ENCODE assay signal across 10 cellular contexts in genomic region chr1:154420961-154421924, GRCh38. TPM values are rescaled to one million over a fixed set of nuclear protein-coding genes. Genes with fewer than 3 reads are reported as not detected.
A peak's percentile ranks its signal among the peaks of the same experiment; 100 is the strongest.
DNase-seq lines count a peak whose midpoint lies in the region; ATAC-seq, FAIRE-seq and TF ChIP-seq lines count a peak whose summit lies in the region.
"Had no signal": no experiment of that assay in that cellular context is flagged by ENCODE, and none has a peak within 500 bp of the region (broad histone marks: within the 10 kb centered on the region; RNA-seq: fewer than 3 reads in every experiment).

No MANE protein-coding gene starts in this region.

- no peaks in the 10 kb centered on the region for H3K36me3 Mint-ChIP-seq in HFFc6 (ENCODE audit: low read depth)
- no peaks in the 10 kb centered on the region for H3K36me3 Mint-ChIP-seq in activated naive CD4-positive, alpha-beta T cell treated with anti-CD3 and anti-CD28 coated beads, Interleukin-2, amount 50 U/mL, for 72 hours

- ATAC-seq in activated naive CD4-positive, alpha-beta T cell treated with anti-CD3 and anti-CD28 coated beads, Interleukin-2, amount 50 U/mL, for 72 hours, result no peak
- no peak for ATAC-seq in left lung
- no peak for ATAC-seq in GM21528 (IDR thresholded peaks at IDR 0.05; ENCODE audit: low FRiP score, unreplicated experiment)
- ATAC-seq in sciatic nerve, result no peak

- no peak for FAIRE-seq in frontal cortex (lab: Jason Lieb, UNC)

- peak overlapping the region in 1 of 2 donors; percentile 23 for H3K9ac ChIP-seq in stomach smooth muscle (ENCODE audit: low read length in 2 of 2)

- H3K27ac ChIP-seq in left lung, result peak overlapping the region; percentile 90 to 91
- H3K27ac ChIP-seq in stomach smooth muscle (ENCODE audit: low read length), result peak overlapping the region; percentile 87

- H3K36me3 ChIP-seq in left lung, result no peaks in the 10 kb centered on the region
- no peaks in the 10 kb centered on the region for H3K36me3 ChIP-seq in stomach smooth muscle (ENCODE audit: control insufficient read depth in 2 of 2, insufficient read depth in 2 of 2, low read length in 2 of 2)
- H3K36me3 ChIP-seq: HAP-1, MG63 had no signal

- no peak overlapping the region for H3K4me3 Mint-ChIP-seq in HFFc6

- no peak overlapping the region for H3K4me3 ChIP-seq in left lung
- peak overlapping the region in 1 of 2 donors; percentile 15 for H3K4me3 ChIP-seq in stomach smooth muscle (ENCODE audit: low read length in 2 of 2)
- H3K4me3 ChIP-seq: HAP-1, MG63 had no signal

- H3K4me1 Mint-ChIP-seq in HFFc6 (ENCODE audit: low read depth), result peaks cover 68% of the 10 kb centered on the region

- H3K27me3 Mint-ChIP-seq in HFFc6 (ENCODE audit: insufficient read depth), result peaks cover 2% of the 10 kb centered on the region; the same call in 1 of the 2 replicates

- H3K4me1 ChIP-seq in left lung (peaks cover 47 to 97% of the 10 kb centered on the region in 2 donors), stomach smooth muscle (ENCODE audit: control insufficient read depth, insufficient read depth, low read length) (peaks cover 75% of the 10 kb centered on the region)
- H3K4me1 ChIP-seq: HAP-1 had no signal

- DNase-seq in HFFc6 (no peak), left lung (no peak), sciatic nerve (ENCODE audit: low spot score) (no peak), MV-4-11 (lab: John Stamatoyannopoulos, UW) (no peak), frontal cortex (ENCODE audit: low spot score in 2 of 2) (no peak)
- no peak for DNase-seq in activated naive CD4-positive, alpha-beta T cell treated with anti-CD3 and anti-CD28 coated beads, Interleukin-2, amount 50 U/mL, for 72 hours (ENCODE audit: low spot score in 2 of 2)
- DNase-seq: MG63 had no signal

- H3K27me3 ChIP-seq in left lung (no peaks in the 10 kb centered on the region), stomach smooth muscle (ENCODE audit: control insufficient read depth in 1 of 2, insufficient read depth in 2 of 2, low read length in 2 of 2) (no peaks in the 10 kb centered on the region)
- H3K27me3 ChIP-seq: MG63 had no signal

- TF ChIP-seq CTCF in HFFc6 (IDR thresholded peaks at IDR 0.05) (no peak), left lung (IDR thresholded peaks at IDR 0.05) (no peak)

- H3K27ac Mint-ChIP-seq in HFFc6, result peak overlapping the region; percentile 29; the same call in 1 of the 2 replicates
- peak overlapping the region; percentile 73 to 86 for H3K27ac Mint-ChIP-seq in activated naive CD4-positive, alpha-beta T cell treated with anti-CD3 and anti-CD28 coated beads, Interleukin-2, amount 50 U/mL, for 72 hours

- H3K9me3 ChIP-seq in left lung (no peaks in the 10 kb centered on the region), stomach smooth muscle (ENCODE audit: control insufficient read depth in 2 of 2, low read length in 2 of 2) (no peaks in the 10 kb centered on the region)
- H3K9me3 ChIP-seq: HAP-1, MG63 had no signal

- H3K9me3 Mint-ChIP-seq in HFFc6, result no peaks in the 10 kb centered on the region
- H3K9me3 Mint-ChIP-seq in activated naive CD4-positive, alpha-beta T cell treated with anti-CD3 and anti-CD28 coated beads, Interleukin-2, amount 50 U/mL, for 72 hours, result no peaks in the 10 kb centered on the region

- intact Hi-C loops in left lung (cut with DNase I) (no loop called here), sciatic nerve (cut with DNase I) (no loop called here)

RNA-seq across cellular contexts. Expression of gene IL6R, which starts 16.1 kb away (rescaled TPM):
- 1 to 10 TPM; 2.0 to 3.9 (median 2.3) TPM for total RNA-seq in HFFc6 (2021; fragmentation: NEBNext Ultra II Directional; extraction: Animal tissue kit (Norgen Biotek cat#: 25700))
- total RNA-seq in activated naive CD4-positive, alpha-beta T cell treated with anti-CD3 and anti-CD28 coated beads, Interleukin-2, amount 50 U/mL, for 72 hours, result 1 to 10 TPM; 6.7 to 8.5 TPM
- total RNA-seq in left lung (10 to 100 TPM; 45.0 to 65.3 TPM), sciatic nerve (26.6 TPM), frontal cortex (3.3 TPM)
